ENCODE assay signal across 8 cellular contexts in the genomic region with DNA sequence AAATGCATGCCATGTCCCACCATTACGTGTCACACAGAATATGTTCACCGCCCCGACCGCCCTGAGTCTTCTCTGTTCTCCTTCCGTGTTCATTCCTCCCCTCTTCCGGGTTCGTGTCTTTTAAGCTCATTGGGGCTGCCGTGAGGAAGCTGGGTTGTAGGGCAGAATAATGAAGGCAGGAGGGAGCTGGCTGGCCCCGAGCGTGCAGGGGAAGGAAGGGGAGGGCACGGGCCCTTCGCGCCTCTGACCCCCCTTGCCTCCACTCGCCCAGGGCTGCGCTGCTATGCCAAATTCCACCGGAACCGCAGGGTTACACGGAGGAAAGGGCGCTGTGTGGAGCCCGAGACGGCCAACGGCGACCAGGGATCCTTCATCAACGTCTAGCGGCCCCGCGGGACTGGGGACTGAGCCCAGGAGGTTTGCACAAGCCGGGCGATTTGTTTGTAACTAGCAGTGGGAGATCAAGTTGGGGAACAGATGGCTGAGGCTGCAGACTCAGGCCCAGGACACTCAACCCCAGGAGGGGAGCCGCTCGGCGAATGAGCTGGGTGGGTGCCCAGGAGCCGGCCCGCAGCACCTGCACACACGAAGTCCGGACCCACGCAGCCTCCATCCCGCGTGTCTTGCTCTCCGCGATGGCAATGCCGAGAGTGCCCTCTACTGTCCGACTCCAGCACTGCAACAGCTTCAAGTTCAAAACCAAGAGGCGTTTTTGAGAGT. TPM values are rescaled to one million over a fixed set of nuclear protein-coding genes. Genes with fewer than 3 reads are reported as not detected.
DNase-seq lines count a peak whose midpoint lies in the region; ATAC-seq and TF ChIP-seq lines count a peak whose summit lies in the region.

No MANE protein-coding gene starts in this region.

- no peaks in the 10 kb centered on the region for H3K36me3 Mint-ChIP-seq in activated T-helper 17 cell treated with anti-CD3 and anti-CD28 coated beads, Interleukin-2, amount 50 U/mL, for 72 hours (ENCODE audit: low read depth)
- no peaks in the 10 kb centered on the region for H3K36me3 Mint-ChIP-seq in neural crest cell (ENCODE audit: low read depth)
- H3K36me3 Mint-ChIP-seq in stimulated activated naive CD8-positive, alpha-beta T cell treated with anti-CD3 and anti-CD28 coated beads, Interleukin-15, Interleukin-2, amounts not matched to agents 100 ng/mL and 50 ng/mL, for 24 hours (ENCODE audit: low read depth), result no peaks in the 10 kb centered on the region

- peak overlapping the region; percentile 88 for H3K4me3 Mint-ChIP-seq in activated T-helper 17 cell treated with anti-CD3 and anti-CD28 coated beads, Interleukin-2, amount 50 U/mL, for 72 hours
- H3K4me3 Mint-ChIP-seq in neural crest cell, result peak overlapping the region; percentile 15
- peak overlapping the region; percentile 76 for H3K4me3 Mint-ChIP-seq in stimulated activated naive CD8-positive, alpha-beta T cell treated with anti-CD3 and anti-CD28 coated beads, Interleukin-15, Interleukin-2, amounts not matched to agents 100 ng/mL and 50 ng/mL, for 24 hours

- H3K4me1 Mint-ChIP-seq in activated T-helper 17 cell treated with anti-CD3 and anti-CD28 coated beads, Interleukin-2, amount 50 U/mL, for 72 hours, result peaks cover 10% of the 10 kb centered on the region
- peaks cover 6% of the 10 kb centered on the region for H3K4me1 Mint-ChIP-seq in neural crest cell
- H3K4me1 Mint-ChIP-seq in stimulated activated naive CD8-positive, alpha-beta T cell treated with anti-CD3 and anti-CD28 coated beads, Interleukin-15, Interleukin-2, amounts not matched to agents 100 ng/mL and 50 ng/mL, for 24 hours (ENCODE audit: low read depth), result peaks cover 15% of the 10 kb centered on the region

- peaks cover 19% of the 10 kb centered on the region for H3K36me3 ChIP-seq in HUES6 (ENCODE audit: control insufficient read depth, insufficient read depth, low read length)

- H3K4me1 ChIP-seq in HUES6 (ENCODE audit: control insufficient read depth, insufficient read depth, low read length), result peaks cover 6% of the 10 kb centered on the region

- H3K4me3 ChIP-seq in GM12864 (ENCODE audit: low read depth, low read length), result peak overlapping the region; percentile 45
- peak overlapping the region; percentile 33; the same call in 1 of the 2 replicates for H3K4me3 ChIP-seq in HUES6 (ENCODE audit: low read depth, low read length)
- no peak overlapping the region for H3K4me3 ChIP-seq in fibroblast of pulmonary artery (replicated peaks; ENCODE audit: low read depth, low read length)

- H3K9ac ChIP-seq in HUES6 (ENCODE audit: low read length), result peak overlapping the region; percentile 14

- peak; percentile 96 for TF ChIP-seq CTCF in GM12864 (IDR thresholded peaks at IDR 0.05; ENCODE audit: low read depth, low read length, missing control alignments)
- TF ChIP-seq CTCF in fibroblast of pulmonary artery (IDR thresholded peaks at IDR 0.05; ENCODE audit: low read length, missing control alignments), result peak; percentile 97
- TF ChIP-seq CTCF in neural crest cell (conservative IDR thresholded peaks at IDR 0.05), result peak; percentile 96

- no peaks in the 10 kb centered on the region for H3K27me3 ChIP-seq in HUES6 (ENCODE audit: control insufficient read depth, insufficient read depth, low read length)

- H3K9me3 Mint-ChIP-seq in activated T-helper 17 cell treated with anti-CD3 and anti-CD28 coated beads, Interleukin-2, amount 50 U/mL, for 72 hours, result no peaks in the 10 kb centered on the region
- no peaks in the 10 kb centered on the region for H3K9me3 Mint-ChIP-seq in neural crest cell
- H3K9me3 Mint-ChIP-seq in stimulated activated naive CD8-positive, alpha-beta T cell treated with anti-CD3 and anti-CD28 coated beads, Interleukin-15, Interleukin-2, amounts not matched to agents 100 ng/mL and 50 ng/mL, for 24 hours, result no peaks in the 10 kb centered on the region

- no peaks in the 10 kb centered on the region for H3K9me3 ChIP-seq in HUES6 (ENCODE audit: control insufficient read depth, insufficient read depth, low read depth, low read length)

- DNase-seq in GM12864 (ENCODE audit: low read depth), result peak; percentile 59
- peak; percentile 79 for DNase-seq in RPMI8226
- peak; percentile 76 for DNase-seq in fibroblast of pulmonary artery (ENCODE audit: low read depth)
- peak; percentile 77 for DNase-seq in neural crest cell (ENCODE audit: low read depth, low spot score)

- ATAC-seq in activated T-helper 17 cell treated with anti-CD3 and anti-CD28 coated beads, Interleukin-2, amount 50 U/mL, for 72 hours (replicated peaks), result peak; percentile 85
- no peak for ATAC-seq in HG03378 (IDR thresholded peaks at IDR 0.05; ENCODE audit: unreplicated experiment)

- H3K27ac ChIP-seq in HUES6 (ENCODE audit: low read depth, low read length), result no peak overlapping the region

- H3K27ac Mint-ChIP-seq in activated T-helper 17 cell treated with anti-CD3 and anti-CD28 coated beads, Interleukin-2, amount 50 U/mL, for 72 hours, result peak overlapping the region; percentile 81
- H3K27ac Mint-ChIP-seq in neural crest cell (ENCODE audit: unreplicated experiment), result no peak overlapping the region
- H3K27ac Mint-ChIP-seq in stimulated activated naive CD8-positive, alpha-beta T cell treated with anti-CD3 and anti-CD28 coated beads, Interleukin-15, Interleukin-2, amounts not matched to agents 100 ng/mL and 50 ng/mL, for 24 hours, result peak overlapping the region; percentile 91

- H3K27me3 Mint-ChIP-seq in activated T-helper 17 cell treated with anti-CD3 and anti-CD28 coated beads, Interleukin-2, amount 50 U/mL, for 72 hours, result no peaks in the 10 kb centered on the region
- H3K27me3 Mint-ChIP-seq in neural crest cell (ENCODE audit: low read depth), result peaks cover 12% of the 10 kb centered on the region
- H3K27me3 Mint-ChIP-seq in stimulated activated naive CD8-positive, alpha-beta T cell treated with anti-CD3 and anti-CD28 coated beads, Interleukin-15, Interleukin-2, amounts not matched to agents 100 ng/mL and 50 ng/mL, for 24 hours, result no peaks in the 10 kb centered on the region

RNA-seq across cellular contexts. Expression of a gene that starts 16.5 kb away (rescaled TPM):
- 10 to 100 TPM in 1 of 2 donors, 1 to 10 TPM in 1; 7.5 to 14.3 TPM for total RNA-seq in activated T-helper 17 cell treated with anti-CD3 and anti-CD28 coated beads, Interleukin-2, amount 50 U/mL, for 72 hours
- 36.0 and 36.9 TPM in 2 replicates for total RNA-seq in neural crest cell

RNA-seq across cellular contexts. Expression of a gene that starts 28.0 kb away (rescaled TPM):
- under 1 TPM; 0.04 to 0.13 TPM for total RNA-seq in activated T-helper 17 cell treated with anti-CD3 and anti-CD28 coated beads, Interleukin-2, amount 50 U/mL, for 72 hours
- 9.7 TPM in 2 replicates for total RNA-seq in neural crest cell

RNA-seq across cellular contexts. Expression of a gene that starts 38.5 kb away (rescaled TPM):
- total RNA-seq in activated T-helper 17 cell treated with anti-CD3 and anti-CD28 coated beads, Interleukin-2, amount 50 U/mL, for 72 hours, result 10 to 100 TPM; 63.1 to 63.3 TPM
- 106 and 111 TPM in 2 replicates for total RNA-seq in neural crest cell

RNA-seq across cellular contexts. Expression of a gene that starts 42.5 kb away (rescaled TPM):
- not detected for total RNA-seq in activated T-helper 17 cell treated with anti-CD3 and anti-CD28 coated beads, Interleukin-2, amount 50 U/mL, for 72 hours
- total RNA-seq in neural crest cell, result not detected in 2 replicates

RNA-seq across cellular contexts. Expression of a gene that starts 55.5 kb away (rescaled TPM):
- 1 to 10 TPM; 2.0 to 6.2 TPM for total RNA-seq in activated T-helper 17 cell treated with anti-CD3 and anti-CD28 coated beads, Interleukin-2, amount 50 U/mL, for 72 hours
- total RNA-seq in neural crest cell, result 1.2 and 1.5 TPM in 2 replicates

Comparison
In these comparisons a context has a peak if more than half of its experiments do, and no peak if none do; other contexts are left out.
1. H3K4me3 Mint-ChIP-seq: peak in every context shown above with its lines; median percentile 88 in activated T-helper 17 cell treated with anti-CD3 and anti-CD28 coated beads, Interleukin-2, amount 50 U/mL, for 72 hours; 76 in stimulated activated naive CD8-positive, alpha-beta T cell treated with anti-CD3 and anti-CD28 coated beads, Interleukin-15, Interleukin-2, amounts not matched to agents 100 ng/mL and 50 ng/mL, for 24 hours; 15 in neural crest cell.